Comparison of ENCODE assay signal across 1 cellular context in genomic region chrX:77298790-77299189, GRCh38.
TF ChIP-seq lines count a peak whose summit lies in the region.

No MANE protein-coding gene starts in this region.

TF ChIP-seq in SK-N-SH, 30 proteins besides CTCF, POLR2A, EP300 and RAD21 (continued from another document):
- no peak for TF ChIP-seq NRF1 (IDR thresholded peaks at IDR 0.05; ENCODE audit: low read depth, low read length)
